Comparison of ENCODE assay signal across 9 cellular contexts in the genomic region with DNA sequence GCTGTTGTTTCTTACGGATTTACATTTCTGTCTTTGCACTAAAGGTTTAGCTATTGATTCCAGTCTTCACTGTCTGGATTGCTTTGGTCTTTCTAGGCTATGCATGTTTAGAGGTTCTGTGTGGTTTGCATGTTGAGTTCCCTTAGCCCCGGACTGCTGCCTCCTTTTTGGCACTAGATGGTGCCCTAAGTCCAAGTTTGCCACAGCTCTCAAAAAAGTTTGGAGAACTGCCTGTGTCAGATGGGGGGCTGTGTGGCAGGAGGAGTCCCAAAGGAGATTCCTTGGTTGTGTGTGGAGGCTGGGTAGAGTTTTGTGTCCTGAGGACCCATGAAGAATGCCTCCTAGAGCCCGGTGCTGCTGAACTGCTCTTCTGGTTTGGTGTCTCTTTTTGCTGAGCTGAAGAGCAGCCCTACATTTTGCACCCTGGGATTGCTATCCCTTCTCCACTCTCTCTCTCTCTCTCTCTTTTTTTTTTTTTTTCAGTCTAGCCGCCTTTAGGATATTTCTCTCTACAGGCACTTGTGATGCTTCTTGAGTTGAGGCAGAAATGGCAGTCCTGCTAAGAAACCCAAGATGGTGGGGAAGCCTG.
DNase-seq lines count a peak whose midpoint lies in the region; ATAC-seq, FAIRE-seq and TF ChIP-seq lines count a peak whose summit lies in the region.
"Had no signal": no experiment of that assay in that cellular context is flagged by ENCODE, and none has a peak within 500 bp of the region (broad histone marks: within the 10 kb centered on the region; RNA-seq: fewer than 3 reads in every experiment).

No MANE protein-coding gene starts in this region.

- 0% methylated on average over 4 of the region's 4 CpGs for WGBS in HepG2 (ENCODE audit: low lambda C conversion rate)

- POLR2A ChIA-PET in Panc1 (lab: Charles Lee) (no interaction called here), HepG2 (lab: Yijun Ruan, JAX) (no interaction called here)
- POLR2A ChIA-PET in CD4-positive, alpha-beta memory T cell (lab: Charles Lee; ENCODE audit: partially characterized antibody) = no interaction called here

- CTCF ChIA-PET in Panc1 (lab: Charles Lee) = interaction anchor here (0.8 kb wide), 1 partner anchor 15 kb away, joined by 3 read pairs; no protein-coding TSS in a partner anchor
- CTCF ChIA-PET in HepG2 (lab: Yijun Ruan, JAX; ENCODE audit: low intra/inter-chr PET ratio, low total read pairs) = interaction anchor here (1.2 kb wide), 2 partner anchors 379 to 380 kb away, joined by 3 to 7 read pairs; no protein-coding TSS in a partner anchor
- CTCF ChIA-PET in CD4-positive, alpha-beta memory T cell (lab: Charles Lee; ENCODE audit: partially characterized antibody) = interaction anchor here (1.5 to 1.7 kb wide), 2 partner anchors 12 to 381 kb away, joined by 3 to 8 read pairs; no protein-coding TSS in a partner anchor

- peak; percentile 41; the same call in 1 of the 2 replicates for TF ChIP-seq RAD21 in HepG2 (CRISPR knock-in tag; IDR thresholded peaks at IDR 0.05)

- H3K4me3 ChIP-seq in Panc1 (ENCODE audit: low read depth in 2 of 2, low read length in 2 of 2) = no peak overlapping the region
- H3K4me3 ChIP-seq in bronchial epithelial cell (ENCODE audit: low read depth, low read length) = no peak overlapping the region
- H3K4me3 ChIP-seq in HepG2 (replicated peaks in 1 of 3; ENCODE audit: insufficient read depth in 1 of 3, low read depth in 2 of 3, low read length in 3 of 3) = no peak overlapping the region
- no peak overlapping the region for H3K4me3 ChIP-seq in CD4-positive, alpha-beta memory T cell (ENCODE audit: low read length in 2 of 2)

- no peak overlapping the region for H3K27ac ChIP-seq in Panc1 (ENCODE audit: low read length)
- no peak overlapping the region for H3K27ac ChIP-seq in HepG2 (ENCODE audit: extremely low read length, insufficient read depth, low read length)
- H3K27ac ChIP-seq in CD4-positive, alpha-beta memory T cell (ENCODE audit: low read depth, low read length) = no peak overlapping the region

- intact Hi-C loops in Panc1 (cut with micrococcal nuclease; ENCODE audit: unreplicated experiment) (loop anchor here (5.0 kb wide), 1 partner anchor 381 kb away; no protein-coding TSS in a partner anchor), HepG2 (cut with micrococcal nuclease; ENCODE audit: unreplicated experiment) (loop anchor here (1.0 kb wide), 2 partner anchors 200 to 380 kb away; no protein-coding TSS in a partner anchor)
- intact Hi-C loops in CD4-positive, alpha-beta memory T cell (cut with micrococcal nuclease) = loop anchor here (5.0 kb wide), 1 partner anchor 381 kb away; no protein-coding TSS in a partner anchor

- H3K4me1 ChIP-seq in Panc1 (ENCODE audit: control insufficient read depth, insufficient read depth, low read length) = no peaks in the 10 kb centered on the region
- no peaks in the 10 kb centered on the region for H3K4me1 ChIP-seq in HepG2 (ENCODE audit: insufficient read depth, low read length)
- H3K4me1 ChIP-seq in CD4-positive, alpha-beta memory T cell (ENCODE audit: insufficient read depth, low read length) = no peaks in the 10 kb centered on the region

- H3K27me3 ChIP-seq in Panc1 (ENCODE audit: control insufficient read depth, insufficient read depth, low read length) (no peaks in the 10 kb centered on the region), bronchial epithelial cell (ENCODE audit: control insufficient read depth, insufficient read depth, low read length) (no peaks in the 10 kb centered on the region), HepG2 (ENCODE audit: control insufficient read depth in 1 of 2, insufficient read depth in 2 of 2, low read length in 2 of 2) (no peaks in the 10 kb centered on the region; a peak in 1 of 5 replicates)
- no peaks in the 10 kb centered on the region for H3K27me3 ChIP-seq in CD4-positive, alpha-beta memory T cell (ENCODE audit: insufficient read depth, low read length)

- BruUV-seq in Panc1 (replicated peaks; lab: Mats Ljungman, UMichigan) (no TSS peak), HepG2 (replicated peaks; lab: Mats Ljungman, UMichigan) (no TSS peak)

- no peak for TF ChIP-seq EP300 in HepG2 (IDR thresholded peaks at IDR 0.05; ENCODE audit: low read depth in 2 of 2, low read length in 2 of 2)
- no peak for TF ChIP-seq EP300 in HepG2 (CRISPR knock-in tag; IDR thresholded peaks at IDR 0.05; ENCODE audit: borderline replicate concordance)

- in situ Hi-C loops in Panc1 (cut with HindIII; ENCODE audit: low pct_unique_long_range_greater_than_20kb, low sequenced_read_pairs) (no loop called here), HepG2 (cut with HindIII; ENCODE audit: extremely low pct_ligation_motif_present, low pct_unique_long_range_greater_than_20kb) (no loop called here)

- H3K9me3 Mint-ChIP-seq in CD4-positive, alpha-beta memory T cell = peaks cover 0 to 2% (median 0%) of the 10 kb centered on the region in 8 donors

- DNase-seq in COLO829 (ENCODE audit: low spot score) (peak; percentile 26), Panc1 (ENCODE audit: low read depth, low spot score) (peak; percentile 20), bronchial epithelial cell (ENCODE audit: low read depth) (peak; percentile 63), HepG2 (ENCODE audit: low spot score) (peak; percentile 23)
- no peak for DNase-seq in CD4-positive, alpha-beta memory T cell

- H3K27me3 Mint-ChIP-seq in CD4-positive, alpha-beta memory T cell = peaks cover 8 to 10% of the 10 kb centered on the region in 2 donors

- H3K27ac Mint-ChIP-seq in CD4-positive, alpha-beta memory T cell = peak overlapping the region in 1 of 7 donors; percentile 9
- H3K27ac Mint-ChIP-seq: T-helper 1 cell treated with Interleukin-12 subunit alpha and Interleukin-12 subunit beta and Interleukin-4 antibody, amounts not matched to agents 30 μg/mL and 1 μg/mL, for 36 hours had no signal

- H3K4me1 Mint-ChIP-seq in CD4-positive, alpha-beta memory T cell = no peaks in the 10 kb centered on the region

- H4K20me1 ChIP-seq in HepG2 (ENCODE audit: insufficient read depth, low read length) = no peaks in the 10 kb centered on the region

- peak; percentile 68 for ATAC-seq in GM18873 (IDR thresholded peaks at IDR 0.05; ENCODE audit: low FRiP score, unreplicated experiment)
- peak; percentile 61 for ATAC-seq in HG03196 (IDR thresholded peaks at IDR 0.05; ENCODE audit: unreplicated experiment)
- no peak for ATAC-seq in Panc1
- ATAC-seq in HepG2 = peak; percentile 89
- ATAC-seq in GM21381 (IDR thresholded peaks at IDR 0.05; ENCODE audit: unreplicated experiment) = no peak

- no peak overlapping the region for H3K4me3 Mint-ChIP-seq in CD4-positive, alpha-beta memory T cell
- H3K4me3 Mint-ChIP-seq: T-helper 1 cell treated with Interleukin-12 subunit alpha and Interleukin-12 subunit beta and Interleukin-4 antibody, amounts not matched to agents 30 μg/mL and 1 μg/mL, for 36 hours had no signal

- FAIRE-seq in bronchial epithelial cell (lab: Jason Lieb, UNC) = peak; percentile 97
- FAIRE-seq in HepG2 (lab: Jason Lieb, UNC) = peak; percentile 36

- no peak overlapping the region for H2AFZ ChIP-seq in HepG2 (ENCODE audit: low read length)

- H3K9ac ChIP-seq in HepG2 (ENCODE audit: insufficient read depth, low read depth, low read length) = no peak overlapping the region

- H3K36me3 ChIP-seq in Panc1 (ENCODE audit: control insufficient read depth, insufficient read depth, low read length) = no peaks in the 10 kb centered on the region
- H3K36me3 ChIP-seq in bronchial epithelial cell (ENCODE audit: control insufficient read depth, insufficient read depth, low read length) = no peaks in the 10 kb centered on the region
- no peaks in the 10 kb centered on the region for H3K36me3 ChIP-seq in HepG2 (replicated peaks in 1 of 2; ENCODE audit: control insufficient read depth in 1 of 2, insufficient read depth in 2 of 2, low read length in 2 of 2)
- H3K36me3 ChIP-seq in CD4-positive, alpha-beta memory T cell (ENCODE audit: insufficient read depth, low read length) = no peaks in the 10 kb centered on the region

- peak; percentile 62 for TF ChIP-seq CTCF in Panc1 (IDR thresholded peaks at IDR 0.05)
- TF ChIP-seq CTCF in bronchial epithelial cell (IDR thresholded peaks at IDR 0.05; ENCODE audit: insufficient read depth, low read length, severe bottlenecking) = peak; percentile 83
- TF ChIP-seq CTCF in HepG2 (CRISPR knock-in tag; IDR thresholded peaks at IDR 0.05) = peak; percentile 78

- no peak for TF ChIP-seq POLR2A in HepG2 (IDR thresholded peaks at IDR 0.05; ENCODE audit: insufficient read depth in 1 of 2, low read depth in 2 of 2, low read length in 2 of 2)

- H3K36me3 Mint-ChIP-seq in CD4-positive, alpha-beta memory T cell = no peaks in the 10 kb centered on the region

- H3K79me2 ChIP-seq in HepG2 (ENCODE audit: insufficient read depth, low read length) = no peaks in the 10 kb centered on the region

- no peaks in the 10 kb centered on the region for H3K9me3 ChIP-seq in Panc1 (ENCODE audit: control insufficient read depth, insufficient read depth, low read depth, low read length)
- no peaks in the 10 kb centered on the region for H3K9me3 ChIP-seq in HepG2 (ENCODE audit: low read length)
- H3K9me3 ChIP-seq in CD4-positive, alpha-beta memory T cell (ENCODE audit: control insufficient read depth in 1 of 2, low read length in 2 of 2) = no peaks in the 10 kb centered on the region

- H3K4me2 ChIP-seq in HepG2 (ENCODE audit: low read depth, low read length) = no peak overlapping the region

TF ChIP-seq in HepG2, 621 proteins besides CTCF, POLR2A, EP300 and RAD21:
- TF ChIP-seq SMC3 (IDR thresholded peaks at IDR 0.05; ENCODE audit: low read length) (peak; percentile 79; the same call in 1 of the 2 replicates), STAG1 (CRISPR knock-in tag; IDR thresholded peaks at IDR 0.05) (peak; percentile 89), SMARCE1 (IDR thresholded peaks at IDR 0.05; ENCODE audit: borderline replicate concordance) (no peak), ZFP1 (CRISPR knock-in tag; IDR thresholded peaks at IDR 0.05) (no peak)

Comparison
In these comparisons a context has a peak if more than half of its experiments do, and no peak if none do; other contexts are left out.
1. DNase-seq: peak in COLO829 (single experiment), Panc1 (single experiment), bronchial epithelial cell (single experiment) and HepG2 (single experiment); none in CD4-positive, alpha-beta memory T cell (0 of 5).
2. ATAC-seq: peak in GM18873 (single experiment), HG03196 (single experiment) and HepG2 (single experiment); none in Panc1 (single experiment) and GM21381 (single experiment).
3. Peak in every context shown above with its lines, with median percentiles within 50 percentile points of each other: CTCF ChIP-seq.